Comparison of ENCODE assay signal across 8 cellular contexts in genomic region chr6:3848925-3849605, GRCh38. TPM values are rescaled to one million over a fixed set of nuclear protein-coding genes. Genes with fewer than 3 reads are reported as not detected.
A peak's percentile ranks its signal among the peaks of the same experiment; 100 is the strongest.
DNase-seq lines count a peak whose midpoint lies in the region; ATAC-seq and TF ChIP-seq lines count a peak whose summit lies in the region.

TSS of gene FAM50B (plus strand) at chr6:3849373. CDS start at chr6:3849812, 439 bp downstream.

- peaks cover 13% of the 10 kb centered on the region for H3K4me1 Mint-ChIP-seq in neural crest cell

- peak within 1 kb of the TSS; percentile 26 to 60 (median 50) for H3K4me3 ChIP-seq in Peyer's patch
- H3K4me3 ChIP-seq in foreskin fibroblast (ENCODE audit: low read depth in 1 of 2, low read length in 2 of 2) = peak within 1 kb of the TSS; percentile 55 to 63
- peak within 1 kb of the TSS; percentile 46 to 53 (median 48) for H3K4me3 ChIP-seq in stomach

- no peaks in the 10 kb centered on the region for H3K27me3 Mint-ChIP-seq in neural crest cell (ENCODE audit: low read depth)

- no peaks in the 10 kb centered on the region for H3K9me3 Mint-ChIP-seq in neural crest cell

- H3K36me3 Mint-ChIP-seq in neural crest cell (ENCODE audit: low read depth) = no peaks in the 10 kb centered on the region

- TF ChIP-seq CTCF in Peyer's patch (IDR thresholded peaks at IDR 0.05) (peak; percentile 87 to 98 (median 95)), foreskin fibroblast (IDR thresholded peaks at IDR 0.05; ENCODE audit: low read depth, low read length) (peak; percentile 86), neural crest cell (conservative IDR thresholded peaks at IDR 0.05) (peak; percentile 97), stomach (IDR thresholded peaks at IDR 0.05) (peak in 6 of 7 experiments; percentile 82 to 99 (median 92))

- 42 to 56% (median 46%) methylated on average over 40 to 49 of the region's 49 CpGs for WGBS in stomach, 5 donors

- peak; percentile 87 for ATAC-seq in GM19438 (IDR thresholded peaks at IDR 0.05; ENCODE audit: low read depth, unreplicated experiment)
- peak; percentile 96 for ATAC-seq in HG03571 (IDR thresholded peaks at IDR 0.05; ENCODE audit: unreplicated experiment)

- H3K9me3 ChIP-seq in Peyer's patch = no peaks in the 10 kb centered on the region
- no peaks in the 10 kb centered on the region for H3K9me3 ChIP-seq in stomach

- peak; percentile 92 for DNase-seq in CD1c-positive myeloid dendritic cell (ENCODE audit: extremely low spot score)
- DNase-seq in Peyer's patch = peak; percentile 89 to 96 (median 94)
- peak; percentile 92 for DNase-seq in activated gamma-delta T cell treated with Interleukin-2 at 50 U/mL for 16 hours
- DNase-seq in foreskin fibroblast = peak; percentile 81 to 95
- peak; percentile 88 for DNase-seq in neural crest cell (ENCODE audit: low read depth, low spot score)
- DNase-seq in stomach = peak; percentile 94

- no peaks in the 10 kb centered on the region for H3K27me3 ChIP-seq in Peyer's patch
- H3K27me3 ChIP-seq in stomach = no peaks in the 10 kb centered on the region

- peak within 1 kb of the TSS; percentile 75 for H3K4me3 Mint-ChIP-seq in neural crest cell

- intact Hi-C loops in stomach (cut with DNase I; ENCODE audit: low total_unique reads) = no loop called here

- H3K36me3 ChIP-seq in Peyer's patch (no peaks in the 10 kb centered on the region), stomach (no peaks in the 10 kb centered on the region)

- H3K27ac ChIP-seq in Peyer's patch (peak within 1 kb of the TSS; percentile 49 to 66 (median 60)), stomach (peak within 1 kb of the TSS; percentile 57 to 85 (median 76))

- no peak for TF ChIP-seq POLR2A in Peyer's patch (IDR thresholded peaks at IDR 0.05)
- TF ChIP-seq POLR2A in stomach (IDR thresholded peaks at IDR 0.05) = no peak

- no peak for TF ChIP-seq EP300 in stomach (IDR thresholded peaks at IDR 0.05)

- no peak within 1 kb of the TSS for H3K27ac Mint-ChIP-seq in neural crest cell (ENCODE audit: unreplicated experiment)

- H3K4me1 ChIP-seq in Peyer's patch = no peaks in the 10 kb centered on the region
- H3K4me1 ChIP-seq in stomach = peaks cover 0 to 37% (median 22%) of the 10 kb centered on the region in 4 donors

RNA-seq across cellular contexts. Expression of gene FAM50B, which starts in this region (rescaled TPM):
- 10 to 100 TPM in 1 of 4 donors, 1 to 10 TPM in 3; 3.3 to 10.7 (median 4.7) TPM for total RNA-seq in Peyer's patch
- 2.5 and 2.9 TPM in 2 replicates for total RNA-seq in neural crest cell
- total RNA-seq in stomach = 10 to 100 TPM in 1 of 5 donors, 1 to 10 TPM in 3, not detected in 1; 2.0 to 10.9 (median 3.7) TPM
- polyA plus RNA-seq in stomach = 10 to 100 TPM in 2 of 3 donors, 1 to 10 TPM in 1; 7.3 to 11.8 (median 11.6) TPM

Comparison
In these comparisons a context has a peak if more than half of its experiments do, and no peak if none do; other contexts are left out.
1. Peak in every context shown above with its lines: DNase-seq, ATAC-seq, H3K4me3 ChIP-seq and H3K27ac ChIP-seq.